Comparison of ENCODE assay signal across 11 cellular contexts in genomic region chr6:12748815-12749521, GRCh38. TPM values are rescaled to one million over a fixed set of nuclear protein-coding genes. Genes with fewer than 3 reads are reported as not detected.
DNase-seq lines count a peak whose midpoint lies in the region; ATAC-seq and TF ChIP-seq lines count a peak whose summit lies in the region.
"Had no signal": no experiment of that assay in that cellular context is flagged by ENCODE, and none has a peak within 500 bp of the region (broad histone marks: within the 10 kb centered on the region; RNA-seq: fewer than 3 reads in every experiment).

No MANE protein-coding gene starts in this region.

- TF ChIP-seq CTCF in nephron progenitor cell (IDR thresholded peaks at IDR 0.05) (no peak), esophagus muscularis mucosa (IDR thresholded peaks at IDR 0.05) (no peak), esophagus squamous epithelium (IDR thresholded peaks at IDR 0.05) (no peak)

- no peak overlapping the region for H3K27ac Mint-ChIP-seq in nephron progenitor cell
- H3K27ac Mint-ChIP-seq: stimulated activated naive CD8-positive, alpha-beta T cell treated with anti-CD3 and anti-CD28 coated beads, Interleukin-15, Interleukin-2, amounts not matched to agents 100 ng/mL and 50 ng/mL, for 24 hours had no signal

- peaks cover 66% of the 10 kb centered on the region for H3K27me3 Mint-ChIP-seq in nephron progenitor cell (ENCODE audit: low read depth, poor library complexity)

- H3K36me3 Mint-ChIP-seq in nephron progenitor cell (ENCODE audit: low read depth): no peaks in the 10 kb centered on the region

- H3K4me3 ChIP-seq in esophagus muscularis mucosa (peak overlapping the region in 1 of 4 donors; percentile 30), esophagus squamous epithelium (no peak overlapping the region)
- H3K4me3 ChIP-seq: K562, SK-N-MC had no signal

- H3K27me3 ChIP-seq in esophagus muscularis mucosa (peaks cover 0 to 47% (median 21%) of the 10 kb centered on the region in 4 donors), esophagus squamous epithelium (peaks cover 0 to 62% (median 5%) of the 10 kb centered on the region in 4 donors)

- peak overlapping the region; percentile 83 for H3K4me3 Mint-ChIP-seq in nephron progenitor cell
- H3K4me3 Mint-ChIP-seq: stimulated activated naive CD8-positive, alpha-beta T cell treated with anti-CD3 and anti-CD28 coated beads, Interleukin-15, Interleukin-2, amounts not matched to agents 100 ng/mL and 50 ng/mL, for 24 hours had no signal

- 1% methylated on average over 20 of the region's 23 CpGs for WGBS in esophagus muscularis mucosa
- 4 to 6% methylated on average over 8 to 20 of the region's 23 CpGs for WGBS in esophagus squamous epithelium, 2 donors

- ATAC-seq in GM21576 (IDR thresholded peaks at IDR 0.05; ENCODE audit: unreplicated experiment): no peak
- ATAC-seq: K562 had no signal

- H3K4me1 Mint-ChIP-seq in nephron progenitor cell: no peaks in the 10 kb centered on the region

- intact Hi-C loops in esophagus muscularis mucosa (cut with DNase I): no loop called here
- intact Hi-C loops in esophagus squamous epithelium (cut with DNase I): no loop called here

- peaks cover 6 to 15% (median 13%) of the 10 kb centered on the region in 4 donors for H3K4me1 ChIP-seq in esophagus muscularis mucosa
- H3K4me1 ChIP-seq in esophagus squamous epithelium: peaks cover 0 to 13% (median 7%) of the 10 kb centered on the region in 3 donors

- H3K27ac ChIP-seq in cingulate gyrus (ENCODE audit: low read depth, low read length) (peak overlapping the region; percentile 19), esophagus muscularis mucosa (replicated peaks in 1 of 4) (no peak overlapping the region), esophagus squamous epithelium (no peak overlapping the region)
- H3K27ac ChIP-seq: SK-N-MC had no signal

- TF ChIP-seq EP300 in esophagus muscularis mucosa (IDR thresholded peaks at IDR 0.05): no peak

- TF ChIP-seq POLR2A in esophagus muscularis mucosa (IDR thresholded peaks at IDR 0.05; ENCODE audit: low read depth): no peak
- no peak for TF ChIP-seq POLR2A in esophagus squamous epithelium (IDR thresholded peaks at IDR 0.05)

- DNase-seq in Daoy (ENCODE audit: low read depth) (peak; percentile 70), NCI-H1930 (lab: John Stamatoyannopoulos, UW) (peak; percentile 6 to 13), nephron progenitor cell (peak; percentile 35), esophagus muscularis mucosa (ENCODE audit: extremely low spot score) (no peak), esophagus squamous epithelium (lab: John Stamatoyannopoulos, UW) (no peak), activated T-cell treated with anti-CD3 and anti-CD28 coated beads for 4 hours (no peak)

- no peaks in the 10 kb centered on the region for H3K36me3 ChIP-seq in esophagus muscularis mucosa
- no peaks in the 10 kb centered on the region for H3K36me3 ChIP-seq in esophagus squamous epithelium

- no peaks in the 10 kb centered on the region for H3K9me3 ChIP-seq in esophagus muscularis mucosa
- no peaks in the 10 kb centered on the region for H3K9me3 ChIP-seq in esophagus squamous epithelium

- peaks cover 10% of the 10 kb centered on the region for H3K9me3 Mint-ChIP-seq in nephron progenitor cell

RNA-seq across cellular contexts. Expression of gene PHACTR1, which starts 32.4 kb away (rescaled TPM):
- 4.1 and 13.2 TPM in 2 replicates for total RNA-seq in Daoy (2014; rRNA removed; shearing (Covaris generic))
- total RNA-seq in esophagus muscularis mucosa (1 to 10 TPM in 3 of 4 donors, under 1 TPM in 1; 0.83 to 4.2 (median 3.1) TPM), esophagus squamous epithelium (1 to 10 TPM; 1.5 to 7.2 (median 4.5) TPM)

Comparison
In these comparisons a context has a peak if more than half of its experiments do, and no peak if none do; other contexts are left out.
1. DNase-seq: peak in Daoy (single experiment), NCI-H1930 (2 of 2) and nephron progenitor cell (single experiment); none in esophagus muscularis mucosa (single experiment), esophagus squamous epithelium (single experiment) and activated T-cell treated with anti-CD3 and anti-CD28 coated beads for 4 hours (single experiment).